In the genomic region with DNA sequence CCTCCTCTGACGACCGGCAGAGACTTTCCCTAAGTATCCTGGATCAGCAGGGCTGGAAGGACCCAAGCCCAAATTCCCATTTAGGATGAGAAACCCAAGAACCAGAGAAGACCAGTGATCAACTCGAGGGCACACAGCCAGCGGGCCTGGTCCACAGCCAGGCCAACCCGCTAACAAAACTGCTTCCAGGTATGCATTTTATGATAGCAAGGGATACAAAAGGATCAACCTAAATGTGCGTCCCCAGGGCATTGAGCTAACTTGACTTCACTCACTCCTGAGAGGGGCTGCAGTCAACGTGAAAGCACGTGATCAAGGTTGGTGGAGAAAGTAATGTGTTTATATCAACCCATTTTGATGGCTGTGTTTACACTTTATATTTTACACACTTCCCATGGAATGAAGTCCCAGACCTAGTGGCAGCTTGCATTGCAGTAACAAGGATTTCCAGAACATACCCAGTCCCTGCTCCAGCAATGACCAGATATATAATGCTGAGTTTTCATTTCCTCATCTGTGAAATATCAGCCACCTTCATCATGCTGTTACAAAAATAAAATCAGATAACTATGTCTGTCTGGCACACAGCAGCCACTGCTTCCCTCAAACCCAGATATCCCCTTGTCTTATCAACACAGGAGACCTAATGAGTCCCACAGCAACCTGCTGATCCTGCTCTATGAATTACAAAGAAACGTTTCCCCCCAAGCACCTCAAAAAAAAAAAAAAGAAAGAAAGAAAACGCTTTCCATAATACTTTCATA, we compare ENCODE assay signal across 11 cellular contexts. TPM values are rescaled to one million over a fixed set of nuclear protein-coding genes. Genes with fewer than 3 reads are reported as not detected.
DNase-seq lines count a peak whose midpoint lies in the region; ATAC-seq lines count a peak whose summit lies in the region.
"Had no signal": no experiment of that assay in that cellular context is flagged by ENCODE, and none has a peak within 500 bp of the region (broad histone marks: within the 10 kb centered on the region; RNA-seq: fewer than 3 reads in every experiment).

No MANE protein-coding gene starts in this region.

- H3K9me3 Mint-ChIP-seq in CD4-positive, CD25-positive, alpha-beta regulatory T cell = no peaks in the 10 kb centered on the region
- H3K9me3 Mint-ChIP-seq in activated naive CD8-positive, alpha-beta T cell treated with anti-CD3 and anti-CD28 coated beads for 36 hours = peaks cover 1% of the 10 kb centered on the region
- H3K9me3 Mint-ChIP-seq in naive B cell = peaks cover 0 to 2% (median 0%) of the 10 kb centered on the region in 7 donors

- H3K27ac ChIP-seq in CD4-positive, CD25-positive, alpha-beta regulatory T cell (ENCODE audit: insufficient read depth, low read length, poor library complexity, severe bottlenecking) = peak overlapping the region; percentile 91
- H3K27ac ChIP-seq in Karpas-422 (ENCODE audit: low read length) = peak overlapping the region; percentile 88

- peaks cover 56% of the 10 kb centered on the region for H3K4me1 ChIP-seq in CD4-positive, CD25-positive, alpha-beta regulatory T cell (ENCODE audit: control insufficient read depth, insufficient read depth, low read length, poor library complexity, severe bottlenecking)
- H3K4me1 ChIP-seq in Karpas-422 (ENCODE audit: low read length) = peaks cover 63% of the 10 kb centered on the region

- no peaks in the 10 kb centered on the region for H4K20me1 ChIP-seq in Karpas-422 (ENCODE audit: insufficient read depth, low read depth, low read length)

- H3K27me3 ChIP-seq in CD4-positive, CD25-positive, alpha-beta regulatory T cell (ENCODE audit: control insufficient read depth, insufficient read depth, low read length) = no peaks in the 10 kb centered on the region
- no peaks in the 10 kb centered on the region for H3K27me3 ChIP-seq in Karpas-422 (ENCODE audit: low read length)

- H3K4me3 ChIP-seq in CD4-positive, CD25-positive, alpha-beta regulatory T cell (ENCODE audit: low read depth, low read length) = peak overlapping the region; percentile 96
- peak overlapping the region; percentile 77 for H3K4me3 ChIP-seq in Karpas-422 (ENCODE audit: low read length)

- H3K79me2 ChIP-seq in Karpas-422 (ENCODE audit: low read length) = peaks cover 51% of the 10 kb centered on the region

- H3K27ac Mint-ChIP-seq in CD4-positive, CD25-positive, alpha-beta regulatory T cell = peak overlapping the region; percentile 86 to 96 (median 90)
- H3K27ac Mint-ChIP-seq in activated naive CD8-positive, alpha-beta T cell treated with anti-CD3 and anti-CD28 coated beads for 36 hours = peak overlapping the region; percentile 99
- H3K27ac Mint-ChIP-seq in naive B cell = peak overlapping the region; percentile 33 to 96 (median 94)

- no peaks in the 10 kb centered on the region for H3K9me3 ChIP-seq in CD4-positive, CD25-positive, alpha-beta regulatory T cell (ENCODE audit: control insufficient read depth in 2 of 2, low read length in 2 of 2)
- H3K9me3 ChIP-seq in Karpas-422 (ENCODE audit: low read length) = no peaks in the 10 kb centered on the region

- peaks cover 30 to 75% (median 58%) of the 10 kb centered on the region in 4 donors for H3K4me1 Mint-ChIP-seq in CD4-positive, CD25-positive, alpha-beta regulatory T cell
- H3K4me1 Mint-ChIP-seq in activated naive CD8-positive, alpha-beta T cell treated with anti-CD3 and anti-CD28 coated beads for 36 hours = peaks cover 46% of the 10 kb centered on the region
- H3K4me1 Mint-ChIP-seq in naive B cell = peaks cover 53 to 70% (median 62%) of the 10 kb centered on the region in 3 donors

- peak overlapping the region; percentile 98 to 100 (median 99) for H3K4me3 Mint-ChIP-seq in CD4-positive, CD25-positive, alpha-beta regulatory T cell
- H3K4me3 Mint-ChIP-seq in activated naive CD8-positive, alpha-beta T cell treated with anti-CD3 and anti-CD28 coated beads for 36 hours = peak overlapping the region; percentile 99
- H3K4me3 Mint-ChIP-seq in naive B cell = peak overlapping the region; percentile 89 to 100 (median 99)

- H2AFZ ChIP-seq in Karpas-422 (ENCODE audit: low read length) = peak overlapping the region; percentile 1; the same call in 1 of the 2 replicates

- no peak for ATAC-seq in CD4-positive, CD25-positive, alpha-beta regulatory T cell (ENCODE audit: low read depth in 2 of 2)
- ATAC-seq in naive B cell (ENCODE audit: low read depth in 2 of 2) = peak in 1 of 2 donors; percentile 12
- ATAC-seq in HG03135 (IDR thresholded peaks at IDR 0.05; ENCODE audit: unreplicated experiment) = no peak
- no peak for ATAC-seq in GM21367 (IDR thresholded peaks at IDR 0.05; ENCODE audit: unreplicated experiment)

- peaks cover 21% of the 10 kb centered on the region for H3K36me3 Mint-ChIP-seq in CD4-positive, CD25-positive, alpha-beta regulatory T cell
- peaks cover 37% of the 10 kb centered on the region for H3K36me3 Mint-ChIP-seq in activated naive CD8-positive, alpha-beta T cell treated with anti-CD3 and anti-CD28 coated beads for 36 hours
- H3K36me3 Mint-ChIP-seq in naive B cell = peaks cover 7 to 8% of the 10 kb centered on the region in 2 donors

- peaks cover under 1% of the 10 kb centered on the region for H3K36me3 ChIP-seq in CD4-positive, CD25-positive, alpha-beta regulatory T cell (ENCODE audit: control insufficient read depth, insufficient read depth, low read length)
- no peaks in the 10 kb centered on the region for H3K36me3 ChIP-seq in Karpas-422 (ENCODE audit: insufficient read depth, low read length)

- DNase-seq in CD4-positive, CD25-positive, alpha-beta regulatory T cell = no peak
- DNase-seq in Karpas-422 = peak; percentile 65
- DNase-seq in activated naive CD8-positive, alpha-beta T cell treated with anti-CD3 and anti-CD28 coated beads for 36 hours = no peak
- DNase-seq in naive B cell = no peak
- no peak for DNase-seq in NCI-H345 (lab: John Stamatoyannopoulos, UW)
- DNase-seq in occipital lobe (lab: John Stamatoyannopoulos, UW) = no peak
- DNase-seq: NCI-H510A had no signal

- H3K9me2 ChIP-seq in Karpas-422 (replicated peaks; ENCODE audit: insufficient read depth, low read length) = no peaks in the 10 kb centered on the region

- peak overlapping the region; percentile 70 for H3K9ac ChIP-seq in Karpas-422 (ENCODE audit: low read length)

- peak overlapping the region; percentile 89 for H3K4me2 ChIP-seq in Karpas-422 (ENCODE audit: low read depth, low read length, poor library complexity, severe bottlenecking)

- H3K27me3 Mint-ChIP-seq in CD4-positive, CD25-positive, alpha-beta regulatory T cell = peaks cover 4% of the 10 kb centered on the region
- H3K27me3 Mint-ChIP-seq in activated naive CD8-positive, alpha-beta T cell treated with anti-CD3 and anti-CD28 coated beads for 36 hours = no peaks in the 10 kb centered on the region
- no peaks in the 10 kb centered on the region for H3K27me3 Mint-ChIP-seq in naive B cell

RNA-seq across cellular contexts. Expression of a gene that starts 2.1 kb away (rescaled TPM):
- 48.2 TPM for total RNA-seq in CD4-positive, CD25-positive, alpha-beta regulatory T cell
- polyA plus RNA-seq in CD4-positive, CD25-positive, alpha-beta regulatory T cell = 10 to 100 TPM; 17.8 to 21.8 (median 19.3) TPM
- 41.1 and 50.9 TPM in 2 replicates for total RNA-seq in Karpas-422 (2014; rRNA removed; shearing (Covaris generic); ENCODE audit: low replicate concordance)
- 10 to 100 TPM; 26.6 to 26.8 TPM for total RNA-seq in activated naive CD8-positive, alpha-beta T cell treated with anti-CD3 and anti-CD28 coated beads for 36 hours
- polyA plus RNA-seq in naive B cell (ENCODE audit: low read depth in 6 of 6) = 10 to 100 TPM in 5 of 6 donors, 1 to 10 TPM in 1; 5.0 to 22.1 (median 12.7) TPM
- total RNA-seq in occipital lobe = 1.1 TPM
- total RNA-seq: HT-29, osteocyte had no signal

Comparison
In these comparisons a context has a peak if more than half of its experiments do, and no peak if none do; other contexts are left out.
1. RNA of a gene that starts 2.1 kb away (total RNA-seq): 48.2 TPM in CD4-positive, CD25-positive, alpha-beta regulatory T cell (single experiment), 41.1 to 50.9 TPM in Karpas-422 and 26.6 to 26.8 TPM in activated naive CD8-positive, alpha-beta T cell treated with anti-CD3 and anti-CD28 coated beads for 36 hours; 1.1 TPM in occipital lobe (single experiment); every median in the first group is over 10 times any median in the second.
2. Peak in every context shown above with its lines, with median percentiles within 50 percentile points of each other: H3K27ac Mint-ChIP-seq and H3K4me3 Mint-ChIP-seq.